8 cellular contexts compared by ENCODE assay signal in the genomic region with DNA sequence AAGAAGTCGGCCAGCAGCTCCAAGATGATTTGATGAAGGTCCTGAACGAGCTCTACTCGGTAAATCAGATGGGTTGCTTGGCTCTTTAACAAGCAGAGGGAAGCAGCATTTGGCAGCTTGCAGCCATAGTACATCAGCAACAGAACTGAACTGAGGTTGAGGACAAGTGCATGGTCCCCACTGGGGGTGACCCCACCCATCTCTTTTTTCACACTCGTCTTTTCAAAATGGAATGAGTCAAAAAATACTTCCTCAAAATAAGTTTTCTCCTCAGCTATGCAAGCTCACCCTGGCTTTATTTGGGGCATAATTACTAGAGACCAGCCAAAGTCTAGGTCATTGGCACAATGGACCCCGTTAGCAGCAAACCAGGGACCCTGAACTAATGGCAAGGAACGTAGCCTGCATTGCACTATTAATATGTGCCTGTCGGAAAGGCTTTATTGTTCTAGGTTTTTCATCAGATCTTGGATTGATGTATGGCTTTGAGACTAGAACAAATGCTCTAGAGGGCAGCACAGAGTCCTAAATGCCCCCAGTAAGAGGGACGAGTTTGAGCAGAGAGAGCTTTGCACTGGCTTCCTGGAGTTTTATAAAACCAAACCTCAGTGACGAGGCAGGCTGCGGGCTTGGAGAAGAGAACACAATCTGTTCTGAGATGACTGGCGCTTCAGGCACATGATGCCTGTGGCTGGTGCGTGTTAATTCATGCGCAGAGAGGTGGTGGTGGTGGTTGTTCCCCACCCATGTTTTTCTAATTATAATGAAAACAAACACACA.
DNase-seq lines count a peak whose midpoint lies in the region; ATAC-seq, FAIRE-seq and TF ChIP-seq lines count a peak whose summit lies in the region.
"Not testable (repeated sequence)": the region's sequence is repeated elsewhere in the genome, so short reads cannot be mapped to it uniquely, and the experiment has no call there.

No MANE protein-coding gene starts in this region.

- BruUV-seq in HepG2 (replicated peaks; lab: Mats Ljungman, UMichigan) = not testable (repeated sequence)

- not testable (repeated sequence) for TF ChIP-seq EP300 in HepG2 (IDR thresholded peaks at IDR 0.05; ENCODE audit: low read depth in 2 of 2, low read length in 2 of 2); HepG2 (CRISPR knock-in tag; IDR thresholded peaks at IDR 0.05; ENCODE audit: borderline replicate concordance)

- POLR2A ChIA-PET in CD8-positive, alpha-beta T cell (lab: Charles Lee); activated CD4-positive, alpha-beta T cell treated with anti-CD3 and anti-CD28 coated beads, Interleukin-2, amount 10 ng/mL, durations not matched to agents 7 days and 5 days (lab: Charles Lee); HepG2 (lab: Yijun Ruan, JAX): not testable (repeated sequence)

- not testable (repeated sequence) for TF ChIP-seq POLR2A in HepG2 (IDR thresholded peaks at IDR 0.05; ENCODE audit: insufficient read depth in 1 of 2, low read depth in 2 of 2, low read length in 2 of 2)

- not testable (repeated sequence) for H3K4me3 Mint-ChIP-seq in CD8-positive, alpha-beta T cell; activated CD4-positive, alpha-beta T cell treated with anti-CD3 and anti-CD28 coated beads, Interleukin-2, amount 10 ng/mL, durations not matched to agents 7 days and 5 days

- not testable (repeated sequence) for H4K20me1 ChIP-seq in HepG2 (ENCODE audit: insufficient read depth, low read length)

- H3K9ac ChIP-seq in HepG2 (ENCODE audit: insufficient read depth, low read depth, low read length) = not testable (repeated sequence)

- not testable (repeated sequence) for H3K4me3 ChIP-seq in CD8-positive, alpha-beta T cell (ENCODE audit: low read depth, low read length); MG63; HepG2 (replicated peaks in 1 of 3; ENCODE audit: insufficient read depth in 1 of 3, low read depth in 2 of 3, low read length in 3 of 3)

- intact Hi-C loops in CD8-positive, alpha-beta T cell (cut with DNase I, micrococcal nuclease); HepG2 (cut with micrococcal nuclease; ENCODE audit: unreplicated experiment): not testable (repeated sequence)

- ATAC-seq in CD8-positive, alpha-beta T cell = peak; percentile 96
- ATAC-seq in HepG2 = peak; percentile 83

- not testable (repeated sequence) for FAIRE-seq in HepG2 (lab: Jason Lieb, UNC)

- not testable (repeated sequence) for H3K4me1 ChIP-seq in CD8-positive, alpha-beta T cell (ENCODE audit: insufficient read depth, low read length); HepG2 (ENCODE audit: insufficient read depth, low read length)

- CTCF ChIA-PET in CD8-positive, alpha-beta T cell (lab: Charles Lee); activated CD4-positive, alpha-beta T cell treated with anti-CD3 and anti-CD28 coated beads, Interleukin-2, amount 10 ng/mL, durations not matched to agents 7 days and 5 days (lab: Charles Lee); HepG2 (lab: Yijun Ruan, JAX; ENCODE audit: low intra/inter-chr PET ratio, low total read pairs): not testable (repeated sequence)

- H3K36me3 Mint-ChIP-seq in CD8-positive, alpha-beta T cell; activated CD4-positive, alpha-beta T cell treated with anti-CD3 and anti-CD28 coated beads, Interleukin-2, amount 10 ng/mL, durations not matched to agents 7 days and 5 days (ENCODE audit: low read depth): not testable (repeated sequence)

- DNase-seq in CD8-positive, alpha-beta T cell = peak in 4 of 7 experiments; percentile 0 to 69 (median 15)
- DNase-seq in H4 (ENCODE audit: low spot score) = peak; percentile 19
- peak; percentile 27 for DNase-seq in MG63
- peak; percentile 57 for DNase-seq in activated CD4-positive, alpha-beta T cell treated with anti-CD3 and anti-CD28 coated beads, Interleukin-2, amount 10 ng/mL, durations not matched to agents 7 days and 5 days
- peak; percentile 4 for DNase-seq in amniotic epithelial cell (ENCODE audit: low read depth)
- DNase-seq in fibroblast of peridontal ligament (ENCODE audit: extremely low read depth) = peak; percentile 58
- DNase-seq in HepG2 (ENCODE audit: low spot score) = not testable (repeated sequence)
- DNase-seq in stimulated activated CD4-positive, alpha-beta T cell treated with anti-CD3 and anti-CD28 coated beads, Interleukin-15, amount 100 ng/mL, for 48 hours (ENCODE audit: low read depth in 2 of 2) = peak; percentile 4 to 19

- H3K27me3 Mint-ChIP-seq in CD8-positive, alpha-beta T cell (ENCODE audit: low read depth); activated CD4-positive, alpha-beta T cell treated with anti-CD3 and anti-CD28 coated beads, Interleukin-2, amount 10 ng/mL, durations not matched to agents 7 days and 5 days: not testable (repeated sequence)

- H3K9me3 ChIP-seq in CD8-positive, alpha-beta T cell (ENCODE audit: low read length); MG63; HepG2 (ENCODE audit: low read length): not testable (repeated sequence)

- not testable (repeated sequence) for TF ChIP-seq CTCF in CD8-positive, alpha-beta T cell (IDR thresholded peaks at IDR 0.05); HepG2 (CRISPR knock-in tag; IDR thresholded peaks at IDR 0.05)

- H3K9me3 Mint-ChIP-seq in CD8-positive, alpha-beta T cell; activated CD4-positive, alpha-beta T cell treated with anti-CD3 and anti-CD28 coated beads, Interleukin-2, amount 10 ng/mL, durations not matched to agents 7 days and 5 days: not testable (repeated sequence)

- H3K4me2 ChIP-seq in HepG2 (ENCODE audit: low read depth, low read length) = not testable (repeated sequence)

- not testable (repeated sequence) for H3K27ac ChIP-seq in CD8-positive, alpha-beta T cell (ENCODE audit: low read depth, low read length); HepG2 (ENCODE audit: extremely low read length, insufficient read depth, low read length)

- H2AFZ ChIP-seq in HepG2 (ENCODE audit: low read length) = not testable (repeated sequence)

- not testable (repeated sequence) for TF ChIP-seq RAD21 in HepG2 (CRISPR knock-in tag; IDR thresholded peaks at IDR 0.05)

- H3K27ac Mint-ChIP-seq in CD8-positive, alpha-beta T cell; activated CD4-positive, alpha-beta T cell treated with anti-CD3 and anti-CD28 coated beads, Interleukin-2, amount 10 ng/mL, durations not matched to agents 7 days and 5 days: not testable (repeated sequence)

- 83% methylated on average over 7 of the region's 13 CpGs for WGBS in HepG2 (ENCODE audit: low lambda C conversion rate)

- not testable (repeated sequence) for H3K36me3 ChIP-seq in CD8-positive, alpha-beta T cell (ENCODE audit: insufficient read depth, low read length); MG63; HepG2 (replicated peaks in 1 of 2; ENCODE audit: control insufficient read depth in 1 of 2, insufficient read depth in 2 of 2, low read length in 2 of 2)

- in situ Hi-C loops in HepG2 (cut with HindIII; ENCODE audit: extremely low pct_ligation_motif_present, low pct_unique_long_range_greater_than_20kb) = not testable (repeated sequence)

- H3K79me2 ChIP-seq in HepG2 (ENCODE audit: insufficient read depth, low read length) = not testable (repeated sequence)

- H3K4me1 Mint-ChIP-seq in CD8-positive, alpha-beta T cell (ENCODE audit: low read depth); activated CD4-positive, alpha-beta T cell treated with anti-CD3 and anti-CD28 coated beads, Interleukin-2, amount 10 ng/mL, durations not matched to agents 7 days and 5 days: not testable (repeated sequence)

- not testable (repeated sequence) for H3K27me3 ChIP-seq in CD8-positive, alpha-beta T cell (ENCODE audit: insufficient read depth, low read length); MG63; HepG2 (ENCODE audit: control insufficient read depth in 1 of 2, insufficient read depth in 2 of 2, low read length in 2 of 2)
